1 cellular context compared by ENCODE assay signal in the genomic region with DNA sequence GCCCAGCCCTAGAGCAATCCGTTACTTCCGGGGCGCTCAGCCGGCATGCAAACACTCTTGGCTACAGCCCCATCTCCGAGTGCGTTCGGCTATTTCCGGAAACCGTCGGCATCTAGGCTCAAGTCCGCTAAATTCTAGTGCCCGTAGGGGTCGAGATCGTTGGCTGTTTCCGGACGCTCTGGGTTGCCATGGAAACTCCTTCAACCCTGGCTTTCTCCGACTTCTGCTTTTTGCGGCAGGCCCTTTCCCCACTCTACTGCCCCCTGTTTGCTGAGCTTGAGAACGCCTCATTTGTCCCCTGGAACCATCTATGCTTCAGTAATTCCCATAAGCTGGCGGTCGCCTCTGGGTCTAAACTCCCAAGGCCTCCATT.
A peak's percentile ranks its signal among the peaks of the same experiment; 100 is the strongest.
TF ChIP-seq lines count a peak whose summit lies in the region.

No MANE protein-coding gene starts in this region.

TF ChIP-seq in HepG2, 621 proteins besides CTCF, POLR2A, EP300 and RAD21 (continued from another document and continues in another):
- TF ChIP-seq RFX1 (IDR thresholded peaks at IDR 0.05) = peak; percentile 91
- no peak for TF ChIP-seq ZKSCAN8 (CRISPR knock-in tag; IDR thresholded peaks at IDR 0.05; ENCODE audit: borderline replicate concordance)
- TF ChIP-seq XRCC5 (optimal IDR thresholded peaks at IDR 0.05; ENCODE audit: low read length) = peak; percentile 83
- TF ChIP-seq TP53 (CRISPR knock-in tag; conservative IDR thresholded peaks at IDR 0.05) = no peak
- TF ChIP-seq, protein P1, sequence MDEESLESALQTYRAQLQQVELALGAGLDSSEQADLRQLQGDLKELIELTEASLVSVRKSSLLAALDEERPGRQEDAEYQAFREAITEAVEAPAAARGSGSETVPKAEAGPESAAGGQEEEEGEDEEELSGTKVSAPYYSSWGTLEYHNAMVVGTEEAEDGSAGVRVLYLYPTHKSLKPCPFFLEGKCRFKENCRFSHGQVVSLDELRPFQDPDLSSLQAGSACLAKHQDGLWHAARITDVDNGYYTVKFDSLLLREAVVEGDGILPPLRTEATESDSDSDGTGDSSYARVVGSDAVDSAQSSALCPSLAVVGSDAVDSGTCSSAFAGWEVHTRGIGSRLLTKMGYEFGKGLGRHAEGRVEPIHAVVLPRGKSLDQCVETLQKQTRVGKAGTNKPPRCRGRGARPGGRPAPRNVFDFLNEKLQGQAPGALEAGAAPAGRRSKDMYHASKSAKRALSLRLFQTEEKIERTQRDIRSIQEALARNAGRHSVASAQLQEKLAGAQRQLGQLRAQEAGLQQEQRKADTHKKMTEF (CRISPR knock-in tag; IDR thresholded peaks at IDR 0.05) = peak; percentile 55; the same call in 1 of the 2 replicates
- TF ChIP-seq, protein P2, sequence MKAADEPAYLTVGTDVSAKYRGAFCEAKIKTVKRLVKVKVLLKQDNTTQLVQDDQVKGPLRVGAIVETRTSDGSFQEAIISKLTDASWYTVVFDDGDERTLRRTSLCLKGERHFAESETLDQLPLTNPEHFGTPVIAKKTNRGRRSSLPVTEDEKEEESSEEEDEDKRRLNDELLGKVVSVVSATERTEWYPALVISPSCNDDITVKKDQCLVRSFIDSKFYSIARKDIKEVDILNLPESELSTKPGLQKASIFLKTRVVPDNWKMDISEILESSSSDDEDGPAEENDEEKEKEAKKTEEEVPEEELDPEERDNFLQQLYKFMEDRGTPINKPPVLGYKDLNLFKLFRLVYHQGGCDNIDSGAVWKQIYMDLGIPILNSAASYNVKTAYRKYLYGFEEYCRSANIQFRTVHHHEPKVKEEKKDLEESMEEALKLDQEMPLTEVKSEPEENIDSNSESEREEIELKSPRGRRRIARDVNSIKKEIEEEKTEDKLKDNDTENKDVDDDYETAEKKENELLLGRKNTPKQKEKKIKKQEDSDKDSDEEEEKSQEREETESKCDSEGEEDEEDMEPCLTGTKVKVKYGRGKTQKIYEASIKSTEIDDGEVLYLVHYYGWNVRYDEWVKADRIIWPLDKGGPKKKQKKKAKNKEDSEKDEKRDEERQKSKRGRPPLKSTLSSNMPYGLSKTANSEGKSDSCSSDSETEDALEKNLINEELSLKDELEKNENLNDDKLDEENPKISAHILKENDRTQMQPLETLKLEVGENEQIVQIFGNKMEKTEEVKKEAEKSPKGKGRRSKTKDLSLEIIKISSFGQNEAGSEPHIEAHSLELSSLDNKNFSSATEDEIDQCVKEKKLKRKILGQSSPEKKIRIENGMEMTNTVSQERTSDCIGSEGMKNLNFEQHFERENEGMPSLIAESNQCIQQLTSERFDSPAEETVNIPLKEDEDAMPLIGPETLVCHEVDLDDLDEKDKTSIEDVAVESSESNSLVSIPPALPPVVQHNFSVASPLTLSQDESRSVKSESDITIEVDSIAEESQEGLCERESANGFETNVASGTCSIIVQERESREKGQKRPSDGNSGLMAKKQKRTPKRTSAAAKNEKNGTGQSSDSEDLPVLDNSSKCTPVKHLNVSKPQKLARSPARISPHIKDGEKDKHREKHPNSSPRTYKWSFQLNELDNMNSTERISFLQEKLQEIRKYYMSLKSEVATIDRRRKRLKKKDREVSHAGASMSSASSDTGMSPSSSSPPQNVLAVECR (CRISPR knock-in tag; IDR thresholded peaks at IDR 0.05; ENCODE audit: borderline replicate concordance) = peak; percentile 64; the same call in 1 of the 2 replicates
- TF ChIP-seq, protein P3, sequence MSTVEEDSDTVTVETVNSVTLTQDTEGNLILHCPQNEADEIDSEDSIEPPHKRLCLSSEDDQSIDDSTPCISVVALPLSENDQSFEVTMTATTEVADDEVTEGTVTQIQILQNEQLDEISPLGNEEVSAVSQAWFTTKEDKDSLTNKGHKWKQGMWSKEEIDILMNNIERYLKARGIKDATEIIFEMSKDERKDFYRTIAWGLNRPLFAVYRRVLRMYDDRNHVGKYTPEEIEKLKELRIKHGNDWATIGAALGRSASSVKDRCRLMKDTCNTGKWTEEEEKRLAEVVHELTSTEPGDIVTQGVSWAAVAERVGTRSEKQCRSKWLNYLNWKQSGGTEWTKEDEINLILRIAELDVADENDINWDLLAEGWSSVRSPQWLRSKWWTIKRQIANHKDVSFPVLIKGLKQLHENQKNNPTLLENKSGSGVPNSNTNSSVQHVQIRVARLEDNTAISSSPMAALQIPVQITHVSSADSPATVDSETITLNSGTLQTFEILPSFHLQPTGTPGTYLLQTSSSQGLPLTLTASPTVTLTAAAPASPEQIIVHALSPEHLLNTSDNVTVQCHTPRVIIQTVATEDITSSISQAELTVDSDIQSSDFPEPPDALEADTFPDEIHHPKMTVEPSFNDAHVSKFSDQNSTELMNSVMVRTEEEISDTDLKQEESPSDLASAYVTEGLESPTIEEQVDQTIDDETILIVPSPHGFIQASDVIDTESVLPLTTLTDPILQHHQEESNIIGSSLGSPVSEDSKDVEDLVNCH (CRISPR knock-in tag; IDR thresholded peaks at IDR 0.05) = no peak
- no peak for TF ChIP-seq ZNF24 (IDR thresholded peaks at IDR 0.05)
- TF ChIP-seq FOXK2 (IDR thresholded peaks at IDR 0.05) = peak; percentile 53; the same call in 1 of the 2 replicates
- TF ChIP-seq KAT8 (CRISPR knock-in tag; IDR thresholded peaks at IDR 0.05) = peak; percentile 60
- TF ChIP-seq ZNF317 (CRISPR knock-in tag; IDR thresholded peaks at IDR 0.05) = peak; percentile 29; the same call in 1 of the 2 replicates
- no peak for TF ChIP-seq TCF7 (IDR thresholded peaks at IDR 0.05; ENCODE audit: low read depth)
- peak; percentile 98 for TF ChIP-seq PHF21A (CRISPR knock-in tag; IDR thresholded peaks at IDR 0.05)
- TF ChIP-seq, protein P4, sequence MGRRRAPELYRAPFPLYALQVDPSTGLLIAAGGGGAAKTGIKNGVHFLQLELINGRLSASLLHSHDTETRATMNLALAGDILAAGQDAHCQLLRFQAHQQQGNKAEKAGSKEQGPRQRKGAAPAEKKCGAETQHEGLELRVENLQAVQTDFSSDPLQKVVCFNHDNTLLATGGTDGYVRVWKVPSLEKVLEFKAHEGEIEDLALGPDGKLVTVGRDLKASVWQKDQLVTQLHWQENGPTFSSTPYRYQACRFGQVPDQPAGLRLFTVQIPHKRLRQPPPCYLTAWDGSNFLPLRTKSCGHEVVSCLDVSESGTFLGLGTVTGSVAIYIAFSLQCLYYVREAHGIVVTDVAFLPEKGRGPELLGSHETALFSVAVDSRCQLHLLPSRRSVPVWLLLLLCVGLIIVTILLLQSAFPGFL (CRISPR knock-in tag; IDR thresholded peaks at IDR 0.05) = no peak
- TF ChIP-seq ZNF264 (CRISPR knock-in tag; IDR thresholded peaks at IDR 0.05) = 0 out of 2 replicates have a peak, but pooled peaks have one; percentile 66
- no peak for TF ChIP-seq ZNF343 (CRISPR knock-in tag; IDR thresholded peaks at IDR 0.05)
- TF ChIP-seq, protein P5, sequence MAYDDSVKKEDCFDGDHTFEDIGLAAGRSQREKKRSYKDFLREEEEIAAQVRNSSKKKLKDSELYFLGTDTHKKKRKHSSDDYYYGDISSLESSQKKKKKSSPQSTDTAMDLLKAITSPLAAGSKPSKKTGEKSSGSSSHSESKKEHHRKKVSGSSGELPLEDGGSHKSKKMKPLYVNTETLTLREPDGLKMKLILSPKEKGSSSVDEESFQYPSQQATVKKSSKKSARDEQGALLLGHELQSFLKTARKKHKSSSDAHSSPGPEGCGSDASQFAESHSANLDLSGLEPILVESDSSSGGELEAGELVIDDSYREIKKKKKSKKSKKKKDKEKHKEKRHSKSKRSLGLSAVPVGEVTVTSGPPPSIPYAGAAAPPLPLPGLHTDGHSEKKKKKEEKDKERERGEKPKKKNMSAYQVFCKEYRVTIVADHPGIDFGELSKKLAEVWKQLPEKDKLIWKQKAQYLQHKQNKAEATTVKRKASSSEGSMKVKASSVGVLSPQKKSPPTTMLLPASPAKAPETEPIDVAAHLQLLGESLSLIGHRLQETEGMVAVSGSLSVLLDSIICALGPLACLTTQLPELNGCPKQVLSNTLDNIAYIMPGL (CRISPR knock-in tag; IDR thresholded peaks at IDR 0.05; ENCODE audit: borderline replicate concordance in 1 of 2, low read depth in 1 of 2) = peak in 1 of 2 experiments; percentile 56; a peak in 2 of 4 replicates
- TF ChIP-seq ZNF337 (CRISPR knock-in tag; IDR thresholded peaks at IDR 0.05; ENCODE audit: borderline replicate concordance, low read depth) = no peak
- peak; percentile 23 for TF ChIP-seq AGO2 (optimal IDR thresholded peaks at IDR 0.05; ENCODE audit: low read depth, low read length)
- TF ChIP-seq GABPA (IDR thresholded peaks at IDR 0.05; ENCODE audit: low read depth, low read length) = no peak; the same call in none of the 2 replicates
- peak; percentile 84 for TF ChIP-seq GABPA (CRISPR knock-in tag; IDR thresholded peaks at IDR 0.05; ENCODE audit: low read depth)
- TF ChIP-seq ZSCAN30 (CRISPR knock-in tag; IDR thresholded peaks at IDR 0.05) = no peak
- no peak for TF ChIP-seq WIZ (CRISPR knock-in tag; IDR thresholded peaks at IDR 0.05)
- TF ChIP-seq ZNF274 (CRISPR knock-in tag; IDR thresholded peaks at IDR 0.05) = no peak
- TF ChIP-seq, protein P6, sequence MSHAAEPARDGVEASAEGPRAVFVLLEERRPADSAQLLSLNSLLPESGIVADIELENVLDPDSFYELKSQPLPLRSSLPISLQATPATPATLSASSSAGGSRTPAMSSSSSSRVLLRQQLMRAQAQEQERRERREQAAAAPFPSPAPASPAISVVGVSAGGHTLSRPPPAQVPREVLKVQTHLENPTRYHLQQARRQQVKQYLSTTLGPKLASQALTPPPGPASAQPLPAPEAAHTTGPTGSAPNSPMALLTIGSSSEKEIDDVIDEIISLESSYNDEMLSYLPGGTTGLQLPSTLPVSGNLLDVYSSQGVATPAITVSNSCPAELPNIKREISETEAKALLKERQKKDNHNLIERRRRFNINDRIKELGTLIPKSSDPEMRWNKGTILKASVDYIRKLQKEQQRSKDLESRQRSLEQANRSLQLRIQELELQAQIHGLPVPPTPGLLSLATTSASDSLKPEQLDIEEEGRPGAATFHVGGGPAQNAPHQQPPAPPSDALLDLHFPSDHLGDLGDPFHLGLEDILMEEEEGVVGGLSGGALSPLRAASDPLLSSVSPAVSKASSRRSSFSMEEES (CRISPR knock-in tag; IDR thresholded peaks at IDR 0.05) = no peak
- no peak for TF ChIP-seq ZNF546 (CRISPR knock-in tag; conservative IDR thresholded peaks at IDR 0.05)
- TF ChIP-seq, protein P7, sequence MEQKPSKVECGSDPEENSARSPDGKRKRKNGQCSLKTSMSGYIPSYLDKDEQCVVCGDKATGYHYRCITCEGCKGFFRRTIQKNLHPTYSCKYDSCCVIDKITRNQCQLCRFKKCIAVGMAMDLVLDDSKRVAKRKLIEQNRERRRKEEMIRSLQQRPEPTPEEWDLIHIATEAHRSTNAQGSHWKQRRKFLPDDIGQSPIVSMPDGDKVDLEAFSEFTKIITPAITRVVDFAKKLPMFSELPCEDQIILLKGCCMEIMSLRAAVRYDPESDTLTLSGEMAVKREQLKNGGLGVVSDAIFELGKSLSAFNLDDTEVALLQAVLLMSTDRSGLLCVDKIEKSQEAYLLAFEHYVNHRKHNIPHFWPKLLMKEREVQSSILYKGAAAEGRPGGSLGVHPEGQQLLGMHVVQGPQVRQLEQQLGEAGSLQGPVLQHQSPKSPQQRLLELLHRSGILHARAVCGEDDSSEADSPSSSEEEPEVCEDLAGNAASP (CRISPR knock-in tag; IDR thresholded peaks at IDR 0.05; ENCODE audit: borderline replicate concordance) = 0 out of 2 replicates have a peak, but pooled peaks have one; percentile 14
- TF ChIP-seq RXRA (CRISPR knock-in tag; IDR thresholded peaks at IDR 0.05) = no peak; the same call in 1 of the 2 replicates
- TF ChIP-seq, protein P8, sequence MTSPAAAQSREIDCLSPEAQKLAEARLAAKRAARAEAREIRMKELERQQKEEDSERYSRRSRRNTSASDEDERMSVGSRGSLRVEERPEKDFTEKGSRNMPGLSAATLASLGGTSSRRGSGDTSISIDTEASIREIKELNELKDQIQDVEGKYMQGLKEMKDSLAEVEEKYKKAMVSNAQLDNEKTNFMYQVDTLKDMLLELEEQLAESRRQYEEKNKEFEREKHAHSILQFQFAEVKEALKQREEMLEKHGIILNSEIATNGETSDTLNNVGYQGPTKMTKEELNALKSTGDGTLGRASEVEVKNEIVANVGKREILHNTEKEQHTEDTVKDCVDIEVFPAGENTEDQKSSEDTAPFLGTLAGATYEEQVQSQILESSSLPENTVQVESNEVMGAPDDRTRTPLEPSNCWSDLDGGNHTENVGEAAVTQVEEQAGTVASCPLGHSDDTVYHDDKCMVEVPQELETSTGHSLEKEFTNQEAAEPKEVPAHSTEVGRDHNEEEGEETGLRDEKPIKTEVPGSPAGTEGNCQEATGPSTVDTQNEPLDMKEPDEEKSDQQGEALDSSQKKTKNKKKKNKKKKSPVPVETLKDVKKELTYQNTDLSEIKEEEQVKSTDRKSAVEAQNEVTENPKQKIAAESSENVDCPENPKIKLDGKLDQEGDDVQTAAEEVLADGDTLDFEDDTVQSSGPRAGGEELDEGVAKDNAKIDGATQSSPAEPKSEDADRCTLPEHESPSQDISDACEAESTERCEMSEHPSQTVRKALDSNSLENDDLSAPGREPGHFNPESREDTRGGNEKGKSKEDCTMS (CRISPR knock-in tag; conservative IDR thresholded peaks at IDR 0.05) = no peak
- no peak for TF ChIP-seq HNRNPL (IDR thresholded peaks at IDR 0.05; ENCODE audit: low read depth, low read length)
- peak; percentile 77; the same call in 1 of the 2 replicates for TF ChIP-seq SIN3A (IDR thresholded peaks at IDR 0.05; ENCODE audit: borderline replicate concordance, low read depth, low read length)
- TF ChIP-seq ZNF10 (CRISPR knock-in tag; IDR thresholded peaks at IDR 0.05; ENCODE audit: borderline replicate concordance, low read depth) = no peak
- no peak for TF ChIP-seq ZNF644 (CRISPR knock-in tag; IDR thresholded peaks at IDR 0.05; ENCODE audit: low read depth)
- TF ChIP-seq, protein P9, sequence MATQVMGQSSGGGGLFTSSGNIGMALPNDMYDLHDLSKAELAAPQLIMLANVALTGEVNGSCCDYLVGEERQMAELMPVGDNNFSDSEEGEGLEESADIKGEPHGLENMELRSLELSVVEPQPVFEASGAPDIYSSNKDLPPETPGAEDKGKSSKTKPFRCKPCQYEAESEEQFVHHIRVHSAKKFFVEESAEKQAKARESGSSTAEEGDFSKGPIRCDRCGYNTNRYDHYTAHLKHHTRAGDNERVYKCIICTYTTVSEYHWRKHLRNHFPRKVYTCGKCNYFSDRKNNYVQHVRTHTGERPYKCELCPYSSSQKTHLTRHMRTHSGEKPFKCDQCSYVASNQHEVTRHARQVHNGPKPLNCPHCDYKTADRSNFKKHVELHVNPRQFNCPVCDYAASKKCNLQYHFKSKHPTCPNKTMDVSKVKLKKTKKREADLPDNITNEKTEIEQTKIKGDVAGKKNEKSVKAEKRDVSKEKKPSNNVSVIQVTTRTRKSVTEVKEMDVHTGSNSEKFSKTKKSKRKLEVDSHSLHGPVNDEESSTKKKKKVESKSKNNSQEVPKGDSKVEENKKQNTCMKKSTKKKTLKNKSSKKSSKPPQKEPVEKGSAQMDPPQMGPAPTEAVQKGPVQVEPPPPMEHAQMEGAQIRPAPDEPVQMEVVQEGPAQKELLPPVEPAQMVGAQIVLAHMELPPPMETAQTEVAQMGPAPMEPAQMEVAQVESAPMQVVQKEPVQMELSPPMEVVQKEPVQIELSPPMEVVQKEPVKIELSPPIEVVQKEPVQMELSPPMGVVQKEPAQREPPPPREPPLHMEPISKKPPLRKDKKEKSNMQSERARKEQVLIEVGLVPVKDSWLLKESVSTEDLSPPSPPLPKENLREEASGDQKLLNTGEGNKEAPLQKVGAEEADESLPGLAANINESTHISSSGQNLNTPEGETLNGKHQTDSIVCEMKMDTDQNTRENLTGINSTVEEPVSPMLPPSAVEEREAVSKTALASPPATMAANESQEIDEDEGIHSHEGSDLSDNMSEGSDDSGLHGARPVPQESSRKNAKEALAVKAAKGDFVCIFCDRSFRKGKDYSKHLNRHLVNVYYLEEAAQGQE (IDR thresholded peaks at IDR 0.05; ENCODE audit: borderline replicate concordance in 1 of 2, low read depth in 1 of 2, low read length in 2 of 2) = no peak
- TF ChIP-seq RARA (CRISPR knock-in tag; IDR thresholded peaks at IDR 0.05) = peak; percentile 3; the same call in 1 of the 2 replicates
- no peak for TF ChIP-seq ZNF205 (CRISPR knock-in tag; IDR thresholded peaks at IDR 0.05)
- TF ChIP-seq ERF (CRISPR knock-in tag; IDR thresholded peaks at IDR 0.05) = peak; percentile 56; the same call in 1 of the 2 replicates
- no peak for TF ChIP-seq EZH2 (conservative IDR thresholded peaks at IDR 0.05; ENCODE audit: low read depth, low read length)
